Comparison of ENCODE assay signal across 12 cellular contexts in the genomic region with DNA sequence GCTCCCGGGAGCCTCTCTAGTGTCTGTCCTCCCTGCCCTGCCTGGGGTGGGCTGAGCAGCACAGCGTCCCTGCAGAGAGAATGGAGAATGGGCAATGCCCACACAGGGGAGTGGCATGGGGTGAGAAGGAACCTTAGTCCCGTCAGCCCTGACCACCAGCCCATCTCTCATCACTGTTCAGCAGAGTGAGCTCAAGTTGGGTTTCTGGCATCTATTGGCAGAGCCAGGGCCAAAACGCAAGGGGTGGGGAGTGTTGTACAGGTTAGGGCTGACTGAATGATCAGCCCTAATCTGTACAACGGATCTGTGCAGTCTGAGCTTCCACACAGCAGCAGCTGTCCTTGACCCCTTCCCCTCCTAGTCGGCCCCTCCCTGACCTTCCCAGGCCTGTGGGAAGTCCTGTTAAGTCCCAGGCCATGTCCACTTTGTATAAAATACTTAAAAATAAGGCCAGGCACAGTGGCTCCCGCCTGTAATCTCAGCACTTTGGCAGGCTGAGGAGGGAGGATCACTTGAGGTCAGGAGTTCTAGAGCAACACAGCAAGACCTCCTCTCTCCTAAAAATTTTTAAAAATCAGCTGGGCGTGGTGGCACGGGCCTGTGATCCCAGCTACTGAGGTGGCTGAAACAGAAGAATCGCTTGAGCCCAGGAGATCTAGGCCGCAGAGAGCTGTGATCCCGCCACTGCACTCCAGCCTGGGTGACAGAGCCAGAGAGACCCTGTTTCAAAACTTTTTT. TPM values are rescaled to one million over a fixed set of nuclear protein-coding genes. Genes with fewer than 3 reads are reported as not detected.
DNase-seq lines count a peak whose midpoint lies in the region; ATAC-seq and TF ChIP-seq lines count a peak whose summit lies in the region.
"Had no signal": no experiment of that assay in that cellular context is flagged by ENCODE, and none has a peak within 500 bp of the region (broad histone marks: within the 10 kb centered on the region; RNA-seq: fewer than 3 reads in every experiment).

No MANE protein-coding gene starts in this region.

- 84 to 88% (median 85%) methylated on average over 12 of the region's 12 CpGs for WGBS in stomach, 5 donors

- no peaks in the 10 kb centered on the region for H3K27me3 Mint-ChIP-seq in CD8-positive, alpha-beta T cell (ENCODE audit: low read depth)
- H3K27me3 Mint-ChIP-seq in memory B cell: no peaks in the 10 kb centered on the region

- CTCF ChIA-PET in CD8-positive, alpha-beta T cell (lab: Charles Lee): interaction anchor here (0.7 to 2.0 kb wide), 20 partner anchors 11 to 116 kb away, joined by 3 to 12 read pairs (median 3); a partner anchor contains a TSS

- H3K9me3 ChIP-seq in CD8-positive, alpha-beta T cell (ENCODE audit: low read length): no peaks in the 10 kb centered on the region
- H3K9me3 ChIP-seq in SJCRH30 (replicated peaks) (peaks cover 8% of the 10 kb centered on the region), stomach (no peaks in the 10 kb centered on the region), Peyer's patch (no peaks in the 10 kb centered on the region)

- H3K4me3 ChIP-seq in CD8-positive, alpha-beta T cell (ENCODE audit: low read depth, low read length): no peak overlapping the region
- H3K4me3 ChIP-seq in SJCRH30 (peak overlapping the region; percentile 52; the same call in 1 of the 2 replicates), stomach (no peak overlapping the region), Peyer's patch (no peak overlapping the region)
- H3K4me3 ChIP-seq: lung had no signal

- intact Hi-C loops in CD8-positive, alpha-beta T cell (cut with DNase I, micrococcal nuclease): loop anchor here (1.0 to 5.0 kb wide), 2 partner anchors 33 to 60 kb away; no protein-coding TSS in a partner anchor
- intact Hi-C loops in stomach (cut with DNase I; ENCODE audit: low total_unique reads): no loop called here

- no peak overlapping the region for H3K27ac ChIP-seq in CD8-positive, alpha-beta T cell (ENCODE audit: low read depth, low read length)
- H3K27ac ChIP-seq in SJCRH30 (peak overlapping the region; percentile 51; the same call in 1 of the 2 replicates), stomach (no peak overlapping the region), Peyer's patch (peak overlapping the region in 1 of 4 donors; percentile 70)

- H3K36me3 Mint-ChIP-seq in CD8-positive, alpha-beta T cell: no peaks in the 10 kb centered on the region
- H3K36me3 Mint-ChIP-seq in memory B cell: no peaks in the 10 kb centered on the region

- no peak for DNase-seq in CD8-positive, alpha-beta T cell
- DNase-seq in SJCRH30: no peak
- no peak for DNase-seq in memory B cell (ENCODE audit: low spot score in 2 of 2)
- DNase-seq in stomach: peak; percentile 9
- no peak for DNase-seq in NCI-H446 (lab: John Stamatoyannopoulos, UW)
- no peak for DNase-seq in Peyer's patch
- DNase-seq: NCI-H1048 had no signal

- H3K4me1 Mint-ChIP-seq in CD8-positive, alpha-beta T cell (ENCODE audit: low read depth): peaks cover 23% of the 10 kb centered on the region
- H3K4me1 Mint-ChIP-seq in memory B cell: peaks cover 35% of the 10 kb centered on the region

- POLR2A ChIA-PET in CD8-positive, alpha-beta T cell (lab: Charles Lee): interaction anchor here (0.9 to 1.9 kb wide), 3 partner anchors 9 to 27 kb away, joined by 3 to 7 read pairs (median 4); a partner anchor contains a TSS

- no peak for ATAC-seq in CD8-positive, alpha-beta T cell
- ATAC-seq in memory B cell (ENCODE audit: low read depth) (no peak), GM21528 (IDR thresholded peaks at IDR 0.05; ENCODE audit: low FRiP score, unreplicated experiment) (no peak)

- TF ChIP-seq EP300 in stomach (IDR thresholded peaks at IDR 0.05): no peak

- H3K36me3 ChIP-seq in CD8-positive, alpha-beta T cell (ENCODE audit: insufficient read depth, low read length): no peaks in the 10 kb centered on the region
- H3K36me3 ChIP-seq in SJCRH30 (no peaks in the 10 kb centered on the region), stomach (no peaks in the 10 kb centered on the region), Peyer's patch (no peaks in the 10 kb centered on the region)

- no peaks in the 10 kb centered on the region for H3K27me3 ChIP-seq in CD8-positive, alpha-beta T cell (ENCODE audit: insufficient read depth, low read length)
- H3K27me3 ChIP-seq in SJCRH30: no peaks in the 10 kb centered on the region
- H3K27me3 ChIP-seq in stomach: peaks cover 0 to 17% (median 0%) of the 10 kb centered on the region in 3 donors
- H3K27me3 ChIP-seq in Peyer's patch: no peaks in the 10 kb centered on the region

- H3K4me1 ChIP-seq in CD8-positive, alpha-beta T cell (ENCODE audit: insufficient read depth, low read length): peaks cover 11% of the 10 kb centered on the region
- H3K4me1 ChIP-seq in SJCRH30 (peaks cover 48% of the 10 kb centered on the region), stomach (peaks cover 43 to 54% (median 44%) of the 10 kb centered on the region in 4 donors), Peyer's patch (peaks cover 0 to 19% (median 6%) of the 10 kb centered on the region in 4 donors)

- no peak overlapping the region for H3K27ac Mint-ChIP-seq in CD8-positive, alpha-beta T cell
- no peak overlapping the region for H3K27ac Mint-ChIP-seq in memory B cell

- peak overlapping the region; percentile 35 for H3K4me3 Mint-ChIP-seq in CD8-positive, alpha-beta T cell
- H3K4me3 Mint-ChIP-seq in memory B cell: peak overlapping the region; percentile 3

- no peak for TF ChIP-seq CTCF in CD8-positive, alpha-beta T cell (IDR thresholded peaks at IDR 0.05)
- TF ChIP-seq CTCF in stomach (IDR thresholded peaks at IDR 0.05) (no peak), Peyer's patch (IDR thresholded peaks at IDR 0.05) (no peak)

- H3K9me3 Mint-ChIP-seq in CD8-positive, alpha-beta T cell: peaks cover 2% of the 10 kb centered on the region
- peaks cover 3% of the 10 kb centered on the region for H3K9me3 Mint-ChIP-seq in memory B cell
- H3K9me3 Mint-ChIP-seq: dendritic cell treated with granulocyte-macrophage colony-stimulating factor and Interleukin-4, amounts not matched to agents 40 ng/mL and 50 ng/mL, for 4 days; neural crest cell had no signal

- TF ChIP-seq POLR2A in stomach (IDR thresholded peaks at IDR 0.05) (no peak), Peyer's patch (IDR thresholded peaks at IDR 0.05) (no peak)

RNA-seq across cellular contexts. Expression of a gene that starts 3.2 kb away (rescaled TPM):
- under 1 TPM in 1 of 2 experiments, not detected in 1; 0.33 TPM for total RNA-seq in CD8-positive, alpha-beta T cell
- total RNA-seq in SJCRH30 (2014; rRNA removed; shearing (Covaris generic)): not detected in 2 replicates
- total RNA-seq in stomach: 1 to 10 TPM in 4 of 5 donors, not detected in 1; 1.2 to 6.8 (median 4.5) TPM
- polyA plus RNA-seq in stomach: 1 to 10 TPM; 2.1 to 5.0 (median 4.6) TPM
- total RNA-seq in Peyer's patch: 1 to 10 TPM in 3 of 4 donors, not detected in 1; 1.3 to 6.3 (median 1.6) TPM
- total RNA-seq: neural crest cell; T-helper 2 cell treated with Interferon-gamma antibody and Interleukin-4, amounts not matched to agents 100 ng/mL and 5 ng/mL, for 36 hours had no signal

RNA-seq across cellular contexts. Expression of a gene that starts 27.2 kb away (rescaled TPM):
- 100 to 1,000 TPM; 126 to 137 TPM for total RNA-seq in CD8-positive, alpha-beta T cell
- 24.4 and 28.8 TPM in 2 replicates for total RNA-seq in SJCRH30 (2014; rRNA removed; shearing (Covaris generic))
- total RNA-seq in stomach (100 to 1,000 TPM in 1 of 5 donors, 10 to 100 TPM in 4; 50.2 to 141 (median 61.1) TPM), Peyer's patch (10 to 100 TPM; 38.8 to 70.2 (median 52.0) TPM)
- 1 to 10 TPM; 3.8 to 7.4 (median 6.7) TPM for polyA plus RNA-seq in stomach
